ENCODE assay signal across 1 cellular context in the genomic region with DNA sequence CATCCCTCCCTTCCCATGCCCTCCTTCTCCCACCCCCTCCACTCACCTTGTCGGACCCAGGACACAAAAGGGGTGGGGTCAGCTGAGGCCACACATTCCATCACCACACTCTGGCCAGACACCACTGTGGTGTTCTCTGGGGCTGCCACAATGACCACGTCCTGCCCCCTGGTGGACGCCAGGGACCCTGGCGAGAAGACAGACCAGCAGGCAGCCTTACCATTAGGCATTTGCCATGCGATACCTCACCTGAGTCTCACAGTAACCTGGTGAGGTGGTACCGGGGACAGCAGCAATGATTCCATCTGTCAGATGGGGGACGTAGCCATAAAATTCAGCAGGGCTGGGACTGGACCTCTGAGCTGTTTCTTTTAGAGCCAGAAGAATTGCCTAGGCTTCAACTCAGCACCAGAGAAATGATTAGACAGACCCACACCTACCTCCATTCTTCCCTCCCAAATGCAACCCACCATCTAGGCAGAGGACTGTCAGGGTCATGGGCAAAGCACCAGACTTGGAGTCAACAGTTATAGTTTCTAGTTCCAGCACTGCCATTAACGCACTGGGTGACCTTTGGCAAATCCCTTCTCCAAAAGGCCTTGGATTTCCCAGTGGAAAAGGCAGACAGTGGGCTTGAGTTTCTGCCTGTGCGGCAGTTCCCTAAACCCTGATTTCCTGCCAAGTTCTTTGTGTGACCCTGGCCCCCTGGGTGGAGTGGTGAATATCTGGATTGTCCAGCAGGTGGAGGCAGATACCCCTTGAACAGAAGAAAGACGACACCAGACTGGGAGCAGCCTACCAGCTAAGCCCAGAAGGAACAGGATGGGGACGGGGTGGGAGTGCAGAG.
TF ChIP-seq lines count a peak whose summit lies in the region.

No MANE protein-coding gene starts in this region.

TF ChIP-seq in HepG2, 621 proteins besides CTCF, POLR2A, EP300 and RAD21 (continued from another document):
- TF ChIP-seq ARID2 (CRISPR knock-in tag; IDR thresholded peaks at IDR 0.05; ENCODE audit: borderline replicate concordance) (no peak), PAX8 (CRISPR knock-in tag; IDR thresholded peaks at IDR 0.05; ENCODE audit: borderline replicate concordance) (no peak), BORCS8-MEF2B (CRISPR knock-in tag; IDR thresholded peaks at IDR 0.05) (no peak), ZFP36L2 (CRISPR knock-in tag; IDR thresholded peaks at IDR 0.05) (no peak)
- TF ChIP-seq, protein P1, sequence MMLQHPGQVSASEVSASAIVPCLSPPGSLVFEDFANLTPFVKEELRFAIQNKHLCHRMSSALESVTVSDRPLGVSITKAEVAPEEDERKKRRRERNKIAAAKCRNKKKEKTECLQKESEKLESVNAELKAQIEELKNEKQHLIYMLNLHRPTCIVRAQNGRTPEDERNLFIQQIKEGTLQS (CRISPR knock-in tag; IDR thresholded peaks at IDR 0.05) = no peak
- TF ChIP-seq, protein P2, sequence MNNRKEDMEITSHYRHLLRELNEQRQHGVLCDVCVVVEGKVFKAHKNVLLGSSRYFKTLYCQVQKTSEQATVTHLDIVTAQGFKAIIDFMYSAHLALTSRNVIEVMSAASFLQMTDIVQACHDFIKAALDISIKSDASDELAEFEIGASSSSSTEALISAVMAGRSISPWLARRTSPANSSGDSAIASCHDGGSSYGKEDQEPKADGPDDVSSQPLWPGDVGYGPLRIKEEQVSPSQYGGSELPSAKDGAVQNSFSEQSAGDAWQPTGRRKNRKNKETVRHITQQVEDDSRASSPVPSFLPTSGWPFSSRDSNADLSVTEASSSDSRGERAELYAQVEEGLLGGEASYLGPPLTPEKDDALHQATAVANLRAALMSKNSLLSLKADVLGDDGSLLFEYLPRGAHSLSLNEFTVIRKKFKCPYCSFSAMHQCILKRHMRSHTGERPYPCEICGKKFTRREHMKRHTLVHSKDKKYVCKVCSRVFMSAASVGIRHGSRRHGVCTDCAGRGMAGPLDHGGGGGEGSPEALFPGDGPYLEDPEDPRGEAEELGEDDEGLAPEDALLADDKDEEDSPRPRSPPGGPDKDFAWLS (CRISPR knock-in tag; IDR thresholded peaks at IDR 0.05; ENCODE audit: borderline replicate concordance) = no peak
- TF ChIP-seq, protein P3, sequence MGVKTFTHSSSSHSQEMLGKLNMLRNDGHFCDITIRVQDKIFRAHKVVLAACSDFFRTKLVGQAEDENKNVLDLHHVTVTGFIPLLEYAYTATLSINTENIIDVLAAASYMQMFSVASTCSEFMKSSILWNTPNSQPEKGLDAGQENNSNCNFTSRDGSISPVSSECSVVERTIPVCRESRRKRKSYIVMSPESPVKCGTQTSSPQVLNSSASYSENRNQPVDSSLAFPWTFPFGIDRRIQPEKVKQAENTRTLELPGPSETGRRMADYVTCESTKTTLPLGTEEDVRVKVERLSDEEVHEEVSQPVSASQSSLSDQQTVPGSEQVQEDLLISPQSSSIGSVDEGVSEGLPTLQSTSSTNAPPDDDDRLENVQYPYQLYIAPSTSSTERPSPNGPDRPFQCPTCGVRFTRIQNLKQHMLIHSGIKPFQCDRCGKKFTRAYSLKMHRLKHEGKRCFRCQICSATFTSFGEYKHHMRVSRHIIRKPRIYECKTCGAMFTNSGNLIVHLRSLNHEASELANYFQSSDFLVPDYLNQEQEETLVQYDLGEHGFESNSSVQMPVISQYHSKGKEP (CRISPR knock-in tag; IDR thresholded peaks at IDR 0.05) = no peak
- TF ChIP-seq, protein P4, sequence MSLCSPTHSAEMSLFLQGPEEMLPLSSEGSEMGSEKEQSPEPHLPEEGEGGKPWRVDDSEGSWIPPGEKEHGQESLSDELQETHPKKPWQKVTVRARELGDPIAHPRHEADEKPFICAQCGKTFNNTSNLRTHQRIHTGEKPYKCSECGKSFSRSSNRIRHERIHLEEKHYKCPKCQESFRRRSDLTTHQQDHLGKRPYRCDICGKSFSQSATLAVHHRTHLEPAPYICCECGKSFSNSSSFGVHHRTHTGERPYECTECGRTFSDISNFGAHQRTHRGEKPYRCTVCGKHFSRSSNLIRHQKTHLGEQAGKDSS (CRISPR knock-in tag; IDR thresholded peaks at IDR 0.05; ENCODE audit: borderline replicate concordance, low read depth) = no peak
- TF ChIP-seq, protein P5, sequence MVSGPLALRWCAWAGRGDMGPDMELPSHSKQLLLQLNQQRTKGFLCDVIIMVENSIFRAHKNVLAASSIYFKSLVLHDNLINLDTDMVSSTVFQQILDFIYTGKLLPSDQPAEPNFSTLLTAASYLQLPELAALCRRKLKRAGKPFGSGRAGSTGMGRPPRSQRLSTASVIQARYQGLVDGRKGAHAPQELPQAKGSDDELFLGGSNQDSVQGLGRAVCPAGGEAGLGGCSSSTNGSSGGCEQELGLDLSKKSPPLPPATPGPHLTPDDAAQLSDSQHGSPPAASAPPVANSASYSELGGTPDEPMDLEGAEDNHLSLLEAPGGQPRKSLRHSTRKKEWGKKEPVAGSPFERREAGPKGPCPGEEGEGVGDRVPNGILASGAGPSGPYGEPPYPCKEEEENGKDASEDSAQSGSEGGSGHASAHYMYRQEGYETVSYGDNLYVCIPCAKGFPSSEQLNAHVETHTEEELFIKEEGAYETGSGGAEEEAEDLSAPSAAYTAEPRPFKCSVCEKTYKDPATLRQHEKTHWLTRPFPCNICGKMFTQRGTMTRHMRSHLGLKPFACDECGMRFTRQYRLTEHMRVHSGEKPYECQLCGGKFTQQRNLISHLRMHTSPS (CRISPR knock-in tag; IDR thresholded peaks at IDR 0.05; ENCODE audit: low read depth) = no peak
